Comparison of ENCODE assay signal across 36 cellular contexts in the genomic region with DNA sequence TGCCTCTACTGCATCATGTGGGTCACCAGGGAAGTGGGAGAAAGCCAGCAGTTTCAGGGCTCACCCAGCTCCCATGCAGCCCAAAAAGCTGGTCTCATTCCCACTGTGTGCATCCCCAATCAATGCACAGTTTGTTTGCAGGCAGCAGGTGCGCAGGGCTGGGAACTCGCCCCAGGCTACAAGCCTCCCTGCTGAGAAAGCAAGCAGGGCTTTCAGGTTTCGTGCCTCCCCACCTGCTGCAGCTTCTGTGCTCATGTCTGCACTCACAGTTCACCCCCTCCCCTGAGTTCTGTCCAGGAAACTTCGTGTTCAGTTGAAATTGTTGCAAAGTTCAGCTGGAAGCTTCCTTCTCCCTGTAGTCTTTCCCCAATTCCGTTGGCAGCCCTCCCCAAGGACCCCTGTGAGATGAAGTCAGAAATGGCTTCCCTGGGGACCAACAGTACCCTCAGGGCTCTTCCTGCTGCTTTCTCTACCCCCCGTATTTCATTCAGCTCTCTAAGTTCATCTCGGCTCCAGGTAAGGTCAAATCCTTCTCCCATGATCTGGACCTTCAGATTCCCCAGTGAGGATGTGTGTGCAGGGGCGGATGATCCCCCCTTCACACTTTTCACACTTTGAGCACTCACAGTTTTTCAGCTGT. TPM values are rescaled to one million over a fixed set of nuclear protein-coding genes. Genes with fewer than 3 reads are reported as not detected.
A peak's percentile ranks its signal among the peaks of the same experiment; 100 is the strongest.
DNase-seq lines count a peak whose midpoint lies in the region; ATAC-seq and TF ChIP-seq lines count a peak whose summit lies in the region.
"Had no signal": no experiment of that assay in that cellular context is flagged by ENCODE, and none has a peak within 500 bp of the region (broad histone marks: within the 10 kb centered on the region; RNA-seq: fewer than 3 reads in every experiment).

No MANE protein-coding gene starts in this region.

- no peaks in the 10 kb centered on the region for H3K36me3 ChIP-seq in MM.1S (replicated peaks; ENCODE audit: insufficient read depth, low read length)
- no peaks in the 10 kb centered on the region for H3K36me3 ChIP-seq in upper lobe of right lung
- H3K36me3 ChIP-seq: ascending aorta had no signal

- H3K79me2 ChIP-seq in MM.1S (ENCODE audit: low read length): no peaks in the 10 kb centered on the region

- no peaks in the 10 kb centered on the region for H3F3A ChIP-seq in MM.1S (ENCODE audit: insufficient read depth, low read length)

- CTCF ChIA-PET in activated CD8-positive, alpha-beta T cell treated with anti-CD3 and anti-CD28 coated beads, Interleukin-2, amount 10 ng/mL, durations not matched to agents 7 days and 5 days (lab: Charles Lee): no interaction called here

- H3K4me2 ChIP-seq in MM.1S (ENCODE audit: low read depth, low read length): 0 out of 2 replicates have a peak overlapping the region, but pooled peaks have one; percentile 24

- POLR2A ChIA-PET in activated CD8-positive, alpha-beta T cell treated with anti-CD3 and anti-CD28 coated beads, Interleukin-2, amount 10 ng/mL, durations not matched to agents 7 days and 5 days (lab: Charles Lee): no interaction called here

- H3K4me3 Mint-ChIP-seq in activated CD8-positive, alpha-beta T cell treated with anti-CD3 and anti-CD28 coated beads, Interleukin-2, amount 10 ng/mL, durations not matched to agents 7 days and 5 days: no peak overlapping the region
- H3K4me3 Mint-ChIP-seq: activated B cell treated with CpG ODN at 0.5 μM for 24 hours; activated naive CD8-positive, alpha-beta T cell; CD8-positive, alpha-beta memory T cell; naive thymus-derived CD8-positive, alpha-beta T cell had no signal

- TF ChIP-seq CTCF in MM.1S (IDR thresholded peaks at IDR 0.05; ENCODE audit: low read length) (no peak), VCaP (conservative IDR thresholded peaks at IDR 0.05) (no peak), upper lobe of right lung (IDR thresholded peaks at IDR 0.05) (no peak)

- no peak overlapping the region for H3K4me3 ChIP-seq in MM.1S (ENCODE audit: low read length)
- no peak overlapping the region for H3K4me3 ChIP-seq in upper lobe of right lung
- H3K4me3 ChIP-seq: ascending aorta had no signal

- no peak overlapping the region for H2AFZ ChIP-seq in MM.1S (ENCODE audit: low read length)

- H3K36me3 Mint-ChIP-seq in activated CD8-positive, alpha-beta T cell treated with anti-CD3 and anti-CD28 coated beads, Interleukin-2, amount 10 ng/mL, durations not matched to agents 7 days and 5 days (ENCODE audit: low read depth): no peaks in the 10 kb centered on the region
- H3K36me3 Mint-ChIP-seq: CD8-positive, alpha-beta memory T cell; IgD-negative memory B cell had no signal

- intact Hi-C loops in upper lobe of right lung (cut with DNase I): no loop called here

- H3K27ac Mint-ChIP-seq in activated CD8-positive, alpha-beta T cell treated with anti-CD3 and anti-CD28 coated beads, Interleukin-2, amount 10 ng/mL, durations not matched to agents 7 days and 5 days: no peak overlapping the region
- H3K27ac Mint-ChIP-seq: activated B cell treated with CpG ODN at 0.5 μM for 24 hours; activated naive CD8-positive, alpha-beta T cell; CD8-positive, alpha-beta memory T cell; IgD-negative memory B cell; naive thymus-derived CD8-positive, alpha-beta T cell had no signal

- no peaks in the 10 kb centered on the region for H3K4me1 Mint-ChIP-seq in activated CD8-positive, alpha-beta T cell treated with anti-CD3 and anti-CD28 coated beads, Interleukin-2, amount 10 ng/mL, durations not matched to agents 7 days and 5 days (ENCODE audit: low read depth)
- H3K4me1 Mint-ChIP-seq: activated B cell treated with CpG ODN at 0.5 μM for 24 hours; CD8-positive, alpha-beta memory T cell; IgD-negative memory B cell had no signal

- peaks cover 3% of the 10 kb centered on the region for H3K27me3 Mint-ChIP-seq in activated CD8-positive, alpha-beta T cell treated with anti-CD3 and anti-CD28 coated beads, Interleukin-2, amount 10 ng/mL, durations not matched to agents 7 days and 5 days (ENCODE audit: low read depth)

- no peaks in the 10 kb centered on the region for H3K9me2 ChIP-seq in MM.1S (replicated peaks; ENCODE audit: insufficient read depth, low read length)

- peaks cover 7% of the 10 kb centered on the region for H3K9me3 Mint-ChIP-seq in activated CD8-positive, alpha-beta T cell treated with anti-CD3 and anti-CD28 coated beads, Interleukin-2, amount 10 ng/mL, durations not matched to agents 7 days and 5 days (ENCODE audit: insufficient read depth)

- H3K9me3 ChIP-seq in MM.1S (replicated peaks; ENCODE audit: insufficient read depth, low read length) (no peaks in the 10 kb centered on the region), upper lobe of right lung (no peaks in the 10 kb centered on the region)

- peaks cover 7% of the 10 kb centered on the region; the same call in 1 of the 2 replicates for H3K4me1 ChIP-seq in MM.1S (ENCODE audit: low read length)
- H3K4me1 ChIP-seq in upper lobe of right lung: no peaks in the 10 kb centered on the region
- H3K4me1 ChIP-seq: ascending aorta had no signal

- ATAC-seq in GM18861 (IDR thresholded peaks at IDR 0.05; ENCODE audit: unreplicated experiment) (no peak), upper lobe of right lung (no peak)
- ATAC-seq in activated CD8-positive, alpha-beta T cell treated with anti-CD3 and anti-CD28 coated beads, Interleukin-2, amount 10 ng/mL, durations not matched to agents 7 days and 5 days: no peak
- ATAC-seq: HCT116; naive thymus-derived CD8-positive, alpha-beta T cell; Right ventricle myocardium inferior had no signal

- DNase-seq in DMS 273 (lab: John Stamatoyannopoulos, UW; ENCODE audit: unreplicated experiment) (peak; percentile 37), DMS 273 treated with DMSO at 0.1 percent for 48 hours (lab: John Stamatoyannopoulos, UW) (no peak), MM.1S (peak; percentile 50), NCI-H2171 treated with DMSO at 0.1 percent for 48 hours (lab: John Stamatoyannopoulos, UW) (peak; percentile 89), upper lobe of right lung (no peak)
- no peak for DNase-seq in activated CD8-positive, alpha-beta T cell treated with anti-CD3 and anti-CD28 coated beads, Interleukin-2, amount 10 ng/mL, durations not matched to agents 7 days and 5 days
- DNase-seq: activated B cell treated with CpG ODN at 0.5 μM for 24 hours; activated CD4-positive, alpha-beta T cell treated with anti-CD3 and anti-CD28 coated beads, Interleukin-2, amount 50 U/mL, for 4 hours; activated CD8-positive, alpha-beta memory T cell treated with anti-CD3 and anti-CD28 coated beads, Interleukin-2, amount 50 U/mL, for 4 hours; CD8-positive, alpha-beta memory T cell; central memory CD4-positive, alpha-beta T cell; islet precursor cell; midbrain; naive thymus-derived CD8-positive, alpha-beta T cell; NCI-H187 treated with DMSO at 0.1 percent for 48 hours; NCI-H524 treated with DMSO at 0.1 percent for 48 hours; occipital lobe; retina; small intestine; stimulated activated CD4-positive, alpha-beta T cell treated with anti-CD3 and anti-CD28 coated beads, Interleukin-2, amount 100 ng/mL, for 24 hours; SW 1271; T1000 had no signal

- no peak overlapping the region for H3K9ac ChIP-seq in MM.1S (ENCODE audit: low read length)

- H4K20me1 ChIP-seq in MM.1S (ENCODE audit: insufficient read depth, low read length): no peaks in the 10 kb centered on the region

- H3K27ac ChIP-seq in MM.1S (ENCODE audit: low read length) (no peak overlapping the region), VCaP (peak overlapping the region; percentile 100), upper lobe of right lung (no peak overlapping the region)
- H3K27ac ChIP-seq: ascending aorta had no signal

- H3K27me3 ChIP-seq in MM.1S (replicated peaks; ENCODE audit: insufficient read depth, low read length): peaks cover 73% of the 10 kb centered on the region
- no peaks in the 10 kb centered on the region for H3K27me3 ChIP-seq in upper lobe of right lung
- H3K27me3 ChIP-seq: ascending aorta had no signal

RNA-seq across cellular contexts. Expression of a gene that starts 10.3 kb away (rescaled TPM):
- not detected for total RNA-seq in upper lobe of right lung
- total RNA-seq in activated CD8-positive, alpha-beta T cell treated with anti-CD3 and anti-CD28 coated beads, Interleukin-2, amount 10 ng/mL, durations not matched to agents 7 days and 5 days: not detected
- total RNA-seq: A172; activated B cell treated with CpG ODN at 0.5 μM for 24 hours; ascending aorta; CD8-positive, alpha-beta memory T cell; dermis microvascular lymphatic vessel endothelial cell; fibroblast of lung; glomerular endothelial cell; liver; naive thymus-derived CD8-positive, alpha-beta T cell; occipital lobe; OCI-LY7; Right ventricle myocardium inferior; ureter had no signal

RNA-seq across cellular contexts. Expression of a gene that starts 11.0 kb away (rescaled TPM):
- not detected for total RNA-seq in upper lobe of right lung
- not detected for total RNA-seq in activated CD8-positive, alpha-beta T cell treated with anti-CD3 and anti-CD28 coated beads, Interleukin-2, amount 10 ng/mL, durations not matched to agents 7 days and 5 days
- total RNA-seq: A172; activated B cell treated with CpG ODN at 0.5 μM for 24 hours; ascending aorta; CD8-positive, alpha-beta memory T cell; dermis microvascular lymphatic vessel endothelial cell; fibroblast of lung; glomerular endothelial cell; liver; naive thymus-derived CD8-positive, alpha-beta T cell; occipital lobe; OCI-LY7; Right ventricle myocardium inferior; ureter had no signal

RNA-seq across cellular contexts. Expression of a gene that starts 20.8 kb away (rescaled TPM):
- 1.7 TPM for total RNA-seq in upper lobe of right lung
- under 1 TPM; 0.45 to 0.47 TPM for total RNA-seq in activated CD8-positive, alpha-beta T cell treated with anti-CD3 and anti-CD28 coated beads, Interleukin-2, amount 10 ng/mL, durations not matched to agents 7 days and 5 days
- total RNA-seq: A172; ascending aorta; dermis microvascular lymphatic vessel endothelial cell; fibroblast of lung; glomerular endothelial cell; liver; naive thymus-derived CD8-positive, alpha-beta T cell; occipital lobe had no signal

RNA-seq across cellular contexts. Expression of a gene that starts 28.8 kb away (rescaled TPM):
- total RNA-seq in upper lobe of right lung: not detected
- total RNA-seq in activated CD8-positive, alpha-beta T cell treated with anti-CD3 and anti-CD28 coated beads, Interleukin-2, amount 10 ng/mL, durations not matched to agents 7 days and 5 days: not detected
- total RNA-seq: A172; ascending aorta; CD8-positive, alpha-beta memory T cell; dermis microvascular lymphatic vessel endothelial cell; fibroblast of lung; glomerular endothelial cell; liver; naive thymus-derived CD8-positive, alpha-beta T cell; occipital lobe; OCI-LY7; Right ventricle myocardium inferior; ureter had no signal

RNA-seq across cellular contexts. Expression of a gene that starts 54.2 kb away (rescaled TPM):
- total RNA-seq in upper lobe of right lung: not detected
- not detected for total RNA-seq in activated CD8-positive, alpha-beta T cell treated with anti-CD3 and anti-CD28 coated beads, Interleukin-2, amount 10 ng/mL, durations not matched to agents 7 days and 5 days
- total RNA-seq: A172; activated B cell treated with CpG ODN at 0.5 μM for 24 hours; ascending aorta; CD8-positive, alpha-beta memory T cell; dermis microvascular lymphatic vessel endothelial cell; fibroblast of lung; glomerular endothelial cell; liver; naive thymus-derived CD8-positive, alpha-beta T cell; occipital lobe; OCI-LY7; Right ventricle myocardium inferior; ureter had no signal

Comparison
In these comparisons a context has a peak if more than half of its experiments do, and no peak if none do; other contexts are left out.
1. DNase-seq: peak in DMS 273 (single experiment), MM.1S (single experiment) and NCI-H2171 treated with DMSO at 0.1 percent for 48 hours (single experiment); none in DMS 273 treated with DMSO at 0.1 percent for 48 hours (single experiment), upper lobe of right lung (single experiment) and activated CD8-positive, alpha-beta T cell treated with anti-CD3 and anti-CD28 coated beads, Interleukin-2, amount 10 ng/mL, durations not matched to agents 7 days and 5 days (single experiment).